Comparison of ENCODE assay signal across 1 cellular context in the genomic region with DNA sequence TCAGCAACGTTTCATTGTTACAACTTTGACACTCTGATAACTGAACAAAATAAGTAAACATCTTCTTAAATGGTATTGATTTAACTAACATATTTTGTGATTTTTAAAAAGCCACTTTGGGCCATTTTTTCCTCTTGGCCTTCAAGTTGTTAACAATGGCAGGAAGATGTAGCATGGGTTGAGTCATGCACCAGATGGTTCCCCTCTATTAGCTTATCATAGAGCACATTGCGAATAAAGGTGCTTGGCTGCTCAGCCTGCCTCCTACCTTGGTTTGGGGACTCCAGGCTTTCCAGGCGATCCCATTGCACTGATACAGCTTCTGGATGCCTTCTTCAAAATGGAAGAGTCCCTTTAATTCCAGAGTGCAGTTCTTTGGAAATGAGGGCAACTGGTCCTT.
A peak's percentile ranks its signal among the peaks of the same experiment; 100 is the strongest.
TF ChIP-seq lines count a peak whose summit lies in the region.

No MANE protein-coding gene starts in this region.

TF ChIP-seq in endothelial cell of umbilical vein, 7 proteins besides CTCF, POLR2A, EP300 and RAD21:
- no peak for TF ChIP-seq POLR2AphosphoS5 (IDR thresholded peaks at IDR 0.05; ENCODE audit: insufficient read depth, low read depth, low read length)
- peak; percentile 71 for TF ChIP-seq GATA2 (IDR thresholded peaks at IDR 0.05; ENCODE audit: insufficient read depth, insufficient read length, low read depth, low read length)
- no peak for TF ChIP-seq MYC (IDR thresholded peaks at IDR 0.05; ENCODE audit: low read depth, low read length)
- TF ChIP-seq JUN (IDR thresholded peaks at IDR 0.05; ENCODE audit: borderline replicate concordance, insufficient read depth, insufficient read length, low read depth), result peak; percentile 91
- TF ChIP-seq, protein P1, sequence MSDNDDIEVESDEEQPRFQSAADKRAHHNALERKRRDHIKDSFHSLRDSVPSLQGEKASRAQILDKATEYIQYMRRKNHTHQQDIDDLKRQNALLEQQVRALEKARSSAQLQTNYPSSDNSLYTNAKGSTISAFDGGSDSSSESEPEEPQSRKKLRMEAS (IDR thresholded peaks at IDR 0.05; ENCODE audit: insufficient read depth, insufficient read length), result no peak
- no peak for TF ChIP-seq EZH2 (IDR thresholded peaks at IDR 0.05; ENCODE audit: borderline replicate concordance, low read depth, low read length, severe bottlenecking)
- TF ChIP-seq FOS (IDR thresholded peaks at IDR 0.05; ENCODE audit: borderline replicate concordance, insufficient read depth, low read length), result peak; percentile 81
